Comparison of ENCODE assay signal across 19 cellular contexts in genomic region chr9:41094010-41094773, GRCh38. TPM values are rescaled to one million over a fixed set of nuclear protein-coding genes. Genes with fewer than 3 reads are reported as not detected.
"Had no signal": no experiment of that assay in that cellular context is flagged by ENCODE, and none has a peak within 500 bp of the region (broad histone marks: within the 10 kb centered on the region; RNA-seq: fewer than 3 reads in every experiment).

No MANE protein-coding gene starts in this region.

RNA-seq across cellular contexts. Expression of gene FOXD4L6, which starts 34.3 kb away (rescaled TPM):
- total RNA-seq: kidney; left colon; left ventricle myocardium inferior; lower leg skin; mesothelial cell of epicardium; mucosa of descending colon; naive thymus-derived CD8-positive, alpha-beta T cell; osteocyte; posterior vena cava; psoas muscle; right atrium auricular region; right lobe of liver; testis; thyroid gland; transverse colon; upper lobe of left lung; urinary bladder; vagina had no signal
- polyA plus RNA-seq: immature natural killer cell; naive thymus-derived CD8-positive, alpha-beta T cell; urinary bladder had no signal
